ENCODE assay signal across 19 cellular contexts in the genomic region with DNA sequence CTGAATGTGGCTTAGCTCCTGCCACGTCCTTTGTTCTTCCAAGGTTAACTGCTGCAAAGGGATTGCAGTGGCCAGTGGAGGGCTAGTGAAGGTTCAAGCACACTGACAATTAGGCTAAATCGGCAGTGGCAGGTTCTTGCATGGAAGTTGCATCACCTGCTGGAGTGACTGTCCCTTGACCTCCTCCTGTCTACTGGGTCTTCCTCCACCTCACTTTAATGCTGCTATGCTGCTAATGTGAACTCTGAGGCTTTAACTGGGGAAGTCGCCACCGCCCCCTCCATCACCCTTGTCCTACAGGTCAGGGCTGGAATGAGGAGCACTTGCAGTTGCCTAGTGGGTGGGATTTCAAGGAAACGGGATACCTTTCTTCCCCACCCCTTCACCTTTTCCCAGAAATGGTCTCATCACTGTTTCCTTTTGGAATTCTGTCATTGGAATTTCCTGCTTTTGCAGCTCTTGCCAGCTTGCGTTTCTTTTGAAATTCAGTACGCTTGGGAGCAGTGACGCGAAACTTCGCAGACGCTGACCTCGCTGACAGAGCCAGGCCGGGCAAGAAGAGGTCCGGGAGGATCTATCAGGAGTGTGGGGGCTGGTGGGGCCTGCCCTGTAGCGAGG.
DNase-seq lines count a peak whose midpoint lies in the region; FAIRE-seq and TF ChIP-seq lines count a peak whose summit lies in the region.
"Had no signal": no experiment of that assay in that cellular context is flagged by ENCODE, and none has a peak within 500 bp of the region (broad histone marks: within the 10 kb centered on the region; RNA-seq: fewer than 3 reads in every experiment).

No MANE protein-coding gene starts in this region.

- H2BK120ac ChIP-seq in H1 (replicated peaks; ENCODE audit: low read depth, low read length) = no peak overlapping the region

- CTCF ChIA-PET in H1 (lab: Charles Lee; ENCODE audit: partially characterized antibody) = interaction anchor here (1.5 kb wide), 1 partner anchor 12 kb away, joined by 3 read pairs; no protein-coding TSS in a partner anchor

- TF ChIP-seq CTCF in H1 (IDR thresholded peaks at IDR 0.05; ENCODE audit: control extremely low read depth in 1 of 3, insufficient read depth in 1 of 3, low read depth in 1 of 3, low read length in 3 of 3) (no peak), liver (IDR thresholded peaks at IDR 0.05; ENCODE audit: low read depth, low read length, missing input control) (no peak), hepatocyte (IDR thresholded peaks at IDR 0.05; ENCODE audit: poor library complexity) (no peak)

- H3K27ac ChIP-seq in H1 (ENCODE audit: low read depth, low read length) = no peak overlapping the region
- H3K27ac ChIP-seq in liver (ENCODE audit: low read depth in 1 of 2, low read length in 2 of 2) = no peak overlapping the region
- H3K27ac ChIP-seq in thymus (ENCODE audit: low read depth) = peak overlapping the region; percentile 36
- no peak overlapping the region for H3K27ac ChIP-seq in hepatocyte
- H3K27ac ChIP-seq: 22Rv1, BLaER1, breast epithelium, gastrocnemius medialis, testis had no signal

- no peak overlapping the region for H2BK15ac ChIP-seq in H1 (ENCODE audit: low read length)

- peaks cover 0 to 5% (median 4%) of the 10 kb centered on the region in 4 experiments; a peak in 5 of 7 replicates for H3K4me1 ChIP-seq in H1 (replicated peaks in 1 of 4; ENCODE audit: control insufficient read depth in 3 of 4, insufficient read depth in 4 of 4, low read length in 3 of 4)
- no peaks in the 10 kb centered on the region for H3K4me1 ChIP-seq in liver (ENCODE audit: control insufficient read depth in 4 of 4, insufficient read depth in 4 of 4, low read length in 3 of 4)
- no peaks in the 10 kb centered on the region for H3K4me1 ChIP-seq in thymus (ENCODE audit: control insufficient read depth, insufficient read depth, low read length)
- H3K4me1 ChIP-seq in hepatocyte (ENCODE audit: insufficient read depth) = peaks cover 7% of the 10 kb centered on the region
- H3K4me1 ChIP-seq: breast epithelium, testis had no signal

- TF ChIP-seq RAD21 in H1 (IDR thresholded peaks at IDR 0.05 in 1 of 2, conservative IDR thresholded peaks at IDR 0.05 in 1 of 2; ENCODE audit: low read depth in 2 of 2, low read length in 2 of 2) (no peak), liver (IDR thresholded peaks at IDR 0.05) (no peak)

- no peak overlapping the region for H3K23ac ChIP-seq in H1 (ENCODE audit: insufficient read length)

- H2BK5ac ChIP-seq in H1 (ENCODE audit: low read depth, low read length) = no peak overlapping the region

- H2BK20ac ChIP-seq in H1 (ENCODE audit: low read length) = no peak overlapping the region

- no peak overlapping the region for H4K8ac ChIP-seq in H1 (ENCODE audit: extremely low read depth, insufficient read depth, low read length)

- no peak overlapping the region for H4K5ac ChIP-seq in H1 (ENCODE audit: insufficient read length, low read depth, low read length)

- no peak overlapping the region for H3K14ac ChIP-seq in H1 (ENCODE audit: insufficient read length)

- POLR2A ChIA-PET in H1 (lab: Charles Lee; ENCODE audit: partially characterized antibody) = no interaction called here

- H3K9ac ChIP-seq in H1 (replicated peaks in 1 of 4; ENCODE audit: extremely low read depth in 1 of 4, low read depth in 3 of 4, low read length in 3 of 4) (no peak overlapping the region), liver (ENCODE audit: low read depth in 1 of 2, low read length in 2 of 2) (no peak overlapping the region)
- H3K9ac ChIP-seq: BLaER1 had no signal

- TF ChIP-seq EP300 in H1 (IDR thresholded peaks at IDR 0.05; ENCODE audit: borderline replicate concordance in 1 of 2, low read depth in 2 of 2, low read length in 2 of 2) = no peak

- H2BK12ac ChIP-seq in H1 (ENCODE audit: low read depth, low read length) = no peak overlapping the region

- no peak for FAIRE-seq in H1 (lab: Jason Lieb, UNC)

- no peak overlapping the region for H2AK5ac ChIP-seq in H1 (ENCODE audit: low read depth, low read length)

- H3K9me2 ChIP-seq in hepatocyte (replicated peaks; ENCODE audit: insufficient read depth) = no peaks in the 10 kb centered on the region

- H3K79me2 ChIP-seq in H1 (ENCODE audit: control insufficient read depth in 1 of 2, insufficient read depth in 2 of 2, low read length in 2 of 2) = no peaks in the 10 kb centered on the region
- no peaks in the 10 kb centered on the region for H3K79me2 ChIP-seq in hepatocyte

- 74% methylated on average over 15 of the region's 15 CpGs; no CpG with 5 or more reads in 1 of the 2 experiments for WGBS in H1 (ENCODE audit: extremely low coverage in 1 of 2, insufficient coverage in 1 of 2, insufficient read length in 1 of 2, insufficient replicate concordance in 2 of 2, low coverage in 1 of 2, low lambda C conversion rate in 2 of 2, missing lambda C conversion rate in 1 of 2), 2 experiments
- WGBS in liver = 62% methylated on average over 15 of the region's 15 CpGs
- WGBS in thymus = 93% methylated on average over 15 of the region's 15 CpGs
- 60% methylated on average over 15 of the region's 15 CpGs for WGBS in hepatocyte (ENCODE audit: low lambda C conversion rate, missing lambda C conversion rate)

- H3K56ac ChIP-seq in H1 (replicated peaks; ENCODE audit: insufficient read length, low read depth, low read length) = no peak overlapping the region

- peak overlapping the region; percentile 84 for H2AFZ ChIP-seq in H1 (ENCODE audit: low read length)
- H2AFZ ChIP-seq in hepatocyte = no peak overlapping the region

- no peak overlapping the region for H3K4me3 ChIP-seq in H1 (ENCODE audit: extremely low read depth in 1 of 4, insufficient read depth in 2 of 4, low read depth in 3 of 4, low read length in 4 of 4)
- no peak overlapping the region for H3K4me3 ChIP-seq in liver (ENCODE audit: low read depth in 1 of 3, low read length in 3 of 3)
- H3K4me3 ChIP-seq in thymus (ENCODE audit: low read length) = no peak overlapping the region
- no peak overlapping the region for H3K4me3 ChIP-seq in hepatocyte
- H3K4me3 ChIP-seq: BLaER1, breast epithelium, gastrocnemius medialis, testis had no signal

- H3K9me3 ChIP-seq in H1 (ENCODE audit: insufficient read depth in 2 of 2, low read depth in 1 of 2, low read length in 1 of 2) (no peaks in the 10 kb centered on the region), liver (ENCODE audit: control insufficient read depth in 4 of 4, low read length in 3 of 4) (no peaks in the 10 kb centered on the region), thymus (ENCODE audit: control insufficient read depth) (no peaks in the 10 kb centered on the region), hepatocyte (ENCODE audit: low read depth) (no peaks in the 10 kb centered on the region)
- H3K9me3 ChIP-seq: BLaER1, breast epithelium, gastrocnemius medialis, testis had no signal

- H3K23me2 ChIP-seq in H1 (ENCODE audit: low read depth, low read length) = no peaks in the 10 kb centered on the region

- no peak overlapping the region for H3K4ac ChIP-seq in H1 (replicated peaks; ENCODE audit: insufficient read length, low read depth, low read length)

- no peak for TF ChIP-seq POLR2A in H1 (IDR thresholded peaks at IDR 0.05; ENCODE audit: control extremely low read depth in 1 of 2, low read depth in 2 of 2, low read length in 2 of 2)

- H3K18ac ChIP-seq in H1 (ENCODE audit: extremely low read depth, low read length) = no peak overlapping the region

- no peaks in the 10 kb centered on the region for H3K27me3 ChIP-seq in H1 (replicated peaks in 1 of 4; ENCODE audit: control insufficient read depth in 3 of 4, extremely low read depth in 1 of 4, insufficient read depth in 3 of 4, low read length in 3 of 4)
- no peaks in the 10 kb centered on the region for H3K27me3 ChIP-seq in liver (ENCODE audit: control insufficient read depth in 4 of 4, insufficient read depth in 4 of 4, low read length in 3 of 4)
- H3K27me3 ChIP-seq in thymus (ENCODE audit: control insufficient read depth, insufficient read depth) = no peaks in the 10 kb centered on the region
- H3K27me3 ChIP-seq in hepatocyte = no peaks in the 10 kb centered on the region
- H3K27me3 ChIP-seq: BLaER1, breast epithelium, gastrocnemius medialis, testis had no signal

- DNase-seq in SKM-1 (lab: John Stamatoyannopoulos, UW; ENCODE audit: unreplicated experiment) = peak; percentile 28
- no peak for DNase-seq in SKM-1 treated with dmso at 0.1 percent for 144 hours (lab: John Stamatoyannopoulos, UW; ENCODE audit: unreplicated experiment)
- DNase-seq in H1 (ENCODE audit: low read depth in 1 of 2, low spot score in 2 of 2) = no peak
- DNase-seq in SK-N-DZ (ENCODE audit: low spot score) = no peak
- no peak for DNase-seq in stimulated activated CD4-positive, alpha-beta T cell treated with anti-CD3 and anti-CD28 coated beads, Interleukin-2, amount 100 ng/mL, for 48 hours
- DNase-seq in hepatocyte (ENCODE audit: low spot score) = no peak
- DNase-seq: activated CD4-positive, alpha-beta T cell treated with anti-CD3 and anti-CD28 coated beads, Interleukin-2, amount 10 ng/mL, durations not matched to agents 7 days and 5 days; effector memory CD8-positive, alpha-beta T cell; gastrocnemius medialis; islet precursor cell; KG1; NCI-H2227 treated with DMSO at 0.1 percent for 48 hours; T-helper 9 cell; testis had no signal

- no peaks in the 10 kb centered on the region for H4K20me1 ChIP-seq in H1 (replicated peaks in 1 of 2; ENCODE audit: control insufficient read depth in 1 of 2, insufficient read depth in 2 of 2, low read length in 2 of 2)
- no peaks in the 10 kb centered on the region for H4K20me1 ChIP-seq in hepatocyte (ENCODE audit: insufficient read depth, poor library complexity, severe bottlenecking)

- H4K91ac ChIP-seq in H1 (replicated peaks; ENCODE audit: insufficient read length, low read length) = no peak overlapping the region

- H3K4me2 ChIP-seq in H1 (ENCODE audit: insufficient read depth in 1 of 2, low read depth in 2 of 2, low read length in 2 of 2) = no peak overlapping the region
- no peak overlapping the region for H3K4me2 ChIP-seq in hepatocyte

- H3K36me3 ChIP-seq in H1 (ENCODE audit: control insufficient read depth in 2 of 4, insufficient read depth in 4 of 4, low read length in 3 of 4) = no peaks in the 10 kb centered on the region
- H3K36me3 ChIP-seq in liver (ENCODE audit: control insufficient read depth in 4 of 4, insufficient read depth in 3 of 4, low read depth in 1 of 4, low read length in 3 of 4) = no peaks in the 10 kb centered on the region
- no peaks in the 10 kb centered on the region for H3K36me3 ChIP-seq in thymus (ENCODE audit: control insufficient read depth, insufficient read depth)
- H3K36me3 ChIP-seq in hepatocyte (replicated peaks; ENCODE audit: insufficient read depth, low read depth) = no peaks in the 10 kb centered on the region
- H3K36me3 ChIP-seq: BLaER1, breast epithelium, gastrocnemius medialis had no signal

- H3K79me1 ChIP-seq in H1 (ENCODE audit: low read depth, low read length) = no peaks in the 10 kb centered on the region

TF ChIP-seq in H1, 55 proteins besides CTCF, POLR2A, EP300 and RAD21:
- TF ChIP-seq CEBPB (IDR thresholded peaks at IDR 0.05; ENCODE audit: low read depth, low read length) (peak; percentile 58), TCF12 (IDR thresholded peaks at IDR 0.05; ENCODE audit: low read depth, low read length) (no peak)

TF ChIP-seq in liver, 16 proteins besides CTCF, POLR2A, EP300 and RAD21 (continues in another document):
- peak; percentile 76 for TF ChIP-seq NR2F2 (IDR thresholded peaks at IDR 0.05)
- TF ChIP-seq TAF1 (conservative IDR thresholded peaks at IDR 0.05) = no peak
- no peak for TF ChIP-seq HNF4G (IDR thresholded peaks at IDR 0.05)
- peak; percentile 25 for TF ChIP-seq SP1 (IDR thresholded peaks at IDR 0.05)
